ENCODE assay signal across 2 cellular contexts in the genomic region with DNA sequence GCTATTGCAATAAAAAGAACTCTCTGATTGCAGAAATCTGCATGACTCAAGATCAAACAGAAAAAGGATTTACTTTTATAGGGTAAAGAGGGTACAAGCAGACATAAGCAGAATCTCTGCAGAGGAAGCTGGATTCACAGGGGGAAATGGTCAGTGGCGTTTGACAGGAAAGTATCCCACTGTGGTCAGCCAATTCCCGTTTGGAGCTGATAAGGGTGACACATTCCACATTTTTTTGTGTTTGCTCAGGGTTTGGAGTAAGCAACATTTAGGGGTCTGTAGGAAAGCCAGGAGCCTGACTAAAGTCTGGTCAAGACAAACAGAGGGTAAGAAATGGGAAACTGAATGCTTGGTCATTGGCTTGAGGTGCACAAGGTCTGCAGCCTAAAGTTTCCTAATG.
TF ChIP-seq lines count a peak whose summit lies in the region.

No MANE protein-coding gene starts in this region.

TF ChIP-seq in SK-N-SH, 30 proteins besides CTCF, POLR2A, EP300 and RAD21 (continued from another document):
- TF ChIP-seq, protein P1, sequence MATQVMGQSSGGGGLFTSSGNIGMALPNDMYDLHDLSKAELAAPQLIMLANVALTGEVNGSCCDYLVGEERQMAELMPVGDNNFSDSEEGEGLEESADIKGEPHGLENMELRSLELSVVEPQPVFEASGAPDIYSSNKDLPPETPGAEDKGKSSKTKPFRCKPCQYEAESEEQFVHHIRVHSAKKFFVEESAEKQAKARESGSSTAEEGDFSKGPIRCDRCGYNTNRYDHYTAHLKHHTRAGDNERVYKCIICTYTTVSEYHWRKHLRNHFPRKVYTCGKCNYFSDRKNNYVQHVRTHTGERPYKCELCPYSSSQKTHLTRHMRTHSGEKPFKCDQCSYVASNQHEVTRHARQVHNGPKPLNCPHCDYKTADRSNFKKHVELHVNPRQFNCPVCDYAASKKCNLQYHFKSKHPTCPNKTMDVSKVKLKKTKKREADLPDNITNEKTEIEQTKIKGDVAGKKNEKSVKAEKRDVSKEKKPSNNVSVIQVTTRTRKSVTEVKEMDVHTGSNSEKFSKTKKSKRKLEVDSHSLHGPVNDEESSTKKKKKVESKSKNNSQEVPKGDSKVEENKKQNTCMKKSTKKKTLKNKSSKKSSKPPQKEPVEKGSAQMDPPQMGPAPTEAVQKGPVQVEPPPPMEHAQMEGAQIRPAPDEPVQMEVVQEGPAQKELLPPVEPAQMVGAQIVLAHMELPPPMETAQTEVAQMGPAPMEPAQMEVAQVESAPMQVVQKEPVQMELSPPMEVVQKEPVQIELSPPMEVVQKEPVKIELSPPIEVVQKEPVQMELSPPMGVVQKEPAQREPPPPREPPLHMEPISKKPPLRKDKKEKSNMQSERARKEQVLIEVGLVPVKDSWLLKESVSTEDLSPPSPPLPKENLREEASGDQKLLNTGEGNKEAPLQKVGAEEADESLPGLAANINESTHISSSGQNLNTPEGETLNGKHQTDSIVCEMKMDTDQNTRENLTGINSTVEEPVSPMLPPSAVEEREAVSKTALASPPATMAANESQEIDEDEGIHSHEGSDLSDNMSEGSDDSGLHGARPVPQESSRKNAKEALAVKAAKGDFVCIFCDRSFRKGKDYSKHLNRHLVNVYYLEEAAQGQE (IDR thresholded peaks at IDR 0.05; ENCODE audit: low read depth, low read length) = no peak
- no peak for TF ChIP-seq FOXM1 (IDR thresholded peaks at IDR 0.05; ENCODE audit: low read depth)
- no peak for TF ChIP-seq SMC3 (IDR thresholded peaks at IDR 0.05; ENCODE audit: low read depth, low read length)
- TF ChIP-seq, protein P2, sequence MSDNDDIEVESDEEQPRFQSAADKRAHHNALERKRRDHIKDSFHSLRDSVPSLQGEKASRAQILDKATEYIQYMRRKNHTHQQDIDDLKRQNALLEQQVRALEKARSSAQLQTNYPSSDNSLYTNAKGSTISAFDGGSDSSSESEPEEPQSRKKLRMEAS (IDR thresholded peaks at IDR 0.05; ENCODE audit: low read depth) = no peak
- TF ChIP-seq FOSL2 (IDR thresholded peaks at IDR 0.05; ENCODE audit: borderline replicate concordance, low read depth) = no peak
- no peak for TF ChIP-seq RFX5 (IDR thresholded peaks at IDR 0.05; ENCODE audit: low read length)
- TF ChIP-seq, protein P3, sequence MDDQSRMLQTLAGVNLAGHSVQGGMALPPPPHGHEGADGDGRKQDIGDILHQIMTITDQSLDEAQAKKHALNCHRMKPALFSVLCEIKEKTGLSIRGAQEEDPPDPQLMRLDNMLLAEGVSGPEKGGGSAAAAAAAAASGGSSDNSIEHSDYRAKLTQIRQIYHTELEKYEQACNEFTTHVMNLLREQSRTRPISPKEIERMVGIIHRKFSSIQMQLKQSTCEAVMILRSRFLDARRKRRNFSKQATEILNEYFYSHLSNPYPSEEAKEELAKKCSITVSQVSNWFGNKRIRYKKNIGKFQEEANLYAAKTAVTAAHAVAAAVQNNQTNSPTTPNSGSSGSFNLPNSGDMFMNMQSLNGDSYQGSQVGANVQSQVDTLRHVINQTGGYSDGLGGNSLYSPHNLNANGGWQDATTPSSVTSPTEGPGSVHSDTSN (IDR thresholded peaks at IDR 0.05) = no peak
- TF ChIP-seq, protein P4, sequence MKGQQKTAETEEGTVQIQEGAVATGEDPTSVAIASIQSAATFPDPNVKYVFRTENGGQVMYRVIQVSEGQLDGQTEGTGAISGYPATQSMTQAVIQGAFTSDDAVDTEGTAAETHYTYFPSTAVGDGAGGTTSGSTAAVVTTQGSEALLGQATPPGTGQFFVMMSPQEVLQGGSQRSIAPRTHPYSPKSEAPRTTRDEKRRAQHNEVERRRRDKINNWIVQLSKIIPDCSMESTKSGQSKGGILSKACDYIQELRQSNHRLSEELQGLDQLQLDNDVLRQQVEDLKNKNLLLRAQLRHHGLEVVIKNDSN (IDR thresholded peaks at IDR 0.05; ENCODE audit: borderline replicate concordance, low read depth) = no peak
- TF ChIP-seq FOXJ3 (CRISPR knock-in tag; IDR thresholded peaks at IDR 0.05) = no peak
- no peak for TF ChIP-seq MEF2A (IDR thresholded peaks at IDR 0.05; ENCODE audit: borderline replicate concordance, low read depth)
- no peak for TF ChIP-seq NFIC (IDR thresholded peaks at IDR 0.05; ENCODE audit: borderline replicate concordance)
- no peak for TF ChIP-seq CHD2 (IDR thresholded peaks at IDR 0.05; ENCODE audit: low read length, partially characterized antibody)
- TF ChIP-seq ELF1 (IDR thresholded peaks at IDR 0.05) = no peak

TF ChIP-seq in SK-N-SH treated with all-trans-retinoic acid at 6 μM for 48 hours, 23 proteins besides CTCF, POLR2A, EP300 and RAD21 (continued from another document):
- TF ChIP-seq, protein P5, sequence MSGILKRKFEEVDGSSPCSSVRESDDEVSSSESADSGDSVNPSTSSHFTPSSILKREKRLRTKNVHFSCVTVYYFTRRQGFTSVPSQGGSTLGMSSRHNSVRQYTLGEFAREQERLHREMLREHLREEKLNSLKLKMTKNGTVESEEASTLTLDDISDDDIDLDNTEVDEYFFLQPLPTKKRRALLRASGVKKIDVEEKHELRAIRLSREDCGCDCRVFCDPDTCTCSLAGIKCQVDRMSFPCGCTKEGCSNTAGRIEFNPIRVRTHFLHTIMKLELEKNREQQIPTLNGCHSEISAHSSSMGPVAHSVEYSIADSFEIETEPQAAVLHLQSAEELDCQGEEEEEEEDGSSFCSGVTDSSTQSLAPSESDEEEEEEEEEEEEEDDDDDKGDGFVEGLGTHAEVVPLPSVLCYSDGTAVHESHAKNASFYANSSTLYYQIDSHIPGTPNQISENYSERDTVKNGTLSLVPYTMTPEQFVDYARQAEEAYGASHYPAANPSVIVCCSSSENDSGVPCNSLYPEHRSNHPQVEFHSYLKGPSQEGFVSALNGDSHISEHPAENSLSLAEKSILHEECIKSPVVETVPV (CRISPR knock-in tag; IDR thresholded peaks at IDR 0.05) = no peak
- TF ChIP-seq ZC3H10 (CRISPR knock-in tag; IDR thresholded peaks at IDR 0.05) = no peak
- no peak for TF ChIP-seq OSR1 (CRISPR knock-in tag; IDR thresholded peaks at IDR 0.05)
- TF ChIP-seq, protein P6, sequence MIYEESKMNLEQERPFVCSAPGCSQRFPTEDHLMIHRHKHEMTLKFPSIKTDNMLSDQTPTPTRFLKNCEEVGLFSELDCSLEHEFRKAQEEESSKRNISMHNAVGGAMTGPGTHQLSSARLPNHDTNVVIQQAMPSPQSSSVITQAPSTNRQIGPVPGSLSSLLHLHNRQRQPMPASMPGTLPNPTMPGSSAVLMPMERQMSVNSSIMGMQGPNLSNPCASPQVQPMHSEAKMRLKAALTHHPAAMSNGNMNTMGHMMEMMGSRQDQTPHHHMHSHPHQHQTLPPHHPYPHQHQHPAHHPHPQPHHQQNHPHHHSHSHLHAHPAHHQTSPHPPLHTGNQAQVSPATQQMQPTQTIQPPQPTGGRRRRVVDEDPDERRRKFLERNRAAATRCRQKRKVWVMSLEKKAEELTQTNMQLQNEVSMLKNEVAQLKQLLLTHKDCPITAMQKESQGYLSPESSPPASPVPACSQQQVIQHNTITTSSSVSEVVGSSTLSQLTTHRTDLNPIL (CRISPR knock-in tag; IDR thresholded peaks at IDR 0.05; ENCODE audit: low read depth) = no peak
- TF ChIP-seq ZNF8 (CRISPR knock-in tag; IDR thresholded peaks at IDR 0.05) = no peak
- TF ChIP-seq, protein P7, sequence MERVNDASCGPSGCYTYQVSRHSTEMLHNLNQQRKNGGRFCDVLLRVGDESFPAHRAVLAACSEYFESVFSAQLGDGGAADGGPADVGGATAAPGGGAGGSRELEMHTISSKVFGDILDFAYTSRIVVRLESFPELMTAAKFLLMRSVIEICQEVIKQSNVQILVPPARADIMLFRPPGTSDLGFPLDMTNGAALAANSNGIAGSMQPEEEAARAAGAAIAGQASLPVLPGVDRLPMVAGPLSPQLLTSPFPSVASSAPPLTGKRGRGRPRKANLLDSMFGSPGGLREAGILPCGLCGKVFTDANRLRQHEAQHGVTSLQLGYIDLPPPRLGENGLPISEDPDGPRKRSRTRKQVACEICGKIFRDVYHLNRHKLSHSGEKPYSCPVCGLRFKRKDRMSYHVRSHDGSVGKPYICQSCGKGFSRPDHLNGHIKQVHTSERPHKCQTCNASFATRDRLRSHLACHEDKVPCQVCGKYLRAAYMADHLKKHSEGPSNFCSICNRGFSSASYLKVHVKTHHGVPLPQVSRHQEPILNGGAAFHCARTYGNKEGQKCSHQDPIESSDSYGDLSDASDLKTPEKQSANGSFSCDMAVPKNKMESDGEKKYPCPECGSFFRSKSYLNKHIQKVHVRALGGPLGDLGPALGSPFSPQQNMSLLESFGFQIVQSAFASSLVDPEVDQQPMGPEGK (CRISPR knock-in tag; IDR thresholded peaks at IDR 0.05; ENCODE audit: borderline replicate concordance) = no peak
- no peak for TF ChIP-seq TCF4 (CRISPR knock-in tag; IDR thresholded peaks at IDR 0.05; ENCODE audit: borderline replicate concordance)
- no peak for TF ChIP-seq ZFP30 (CRISPR knock-in tag; IDR thresholded peaks at IDR 0.05)
- no peak for TF ChIP-seq BACH2 (CRISPR knock-in tag; IDR thresholded peaks at IDR 0.05; ENCODE audit: borderline replicate concordance)
- TF ChIP-seq ZNF565 (CRISPR knock-in tag; conservative IDR thresholded peaks at IDR 0.05; ENCODE audit: low read depth) = no peak
- TF ChIP-seq CSDC2 (CRISPR knock-in tag; IDR thresholded peaks at IDR 0.05) = no peak
- TF ChIP-seq, protein P8, sequence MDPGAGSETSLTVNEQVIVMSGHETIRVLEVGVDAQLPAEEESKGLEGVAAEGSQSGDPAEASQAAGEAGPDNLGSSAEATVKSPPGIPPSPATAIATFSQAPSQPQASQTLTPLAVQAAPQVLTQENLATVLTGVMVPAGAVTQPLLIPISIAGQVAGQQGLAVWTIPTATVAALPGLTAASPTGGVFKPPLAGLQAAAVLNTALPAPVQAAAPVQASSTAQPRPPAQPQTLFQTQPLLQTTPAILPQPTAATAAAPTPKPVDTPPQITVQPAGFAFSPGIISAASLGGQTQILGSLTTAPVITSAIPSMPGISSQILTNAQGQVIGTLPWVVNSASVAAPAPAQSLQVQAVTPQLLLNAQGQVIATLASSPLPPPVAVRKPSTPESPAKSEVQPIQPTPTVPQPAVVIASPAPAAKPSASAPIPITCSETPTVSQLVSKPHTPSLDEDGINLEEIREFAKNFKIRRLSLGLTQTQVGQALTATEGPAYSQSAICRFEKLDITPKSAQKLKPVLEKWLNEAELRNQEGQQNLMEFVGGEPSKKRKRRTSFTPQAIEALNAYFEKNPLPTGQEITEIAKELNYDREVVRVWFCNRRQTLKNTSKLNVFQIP (CRISPR knock-in tag; IDR thresholded peaks at IDR 0.05; ENCODE audit: borderline replicate concordance, low read depth) = no peak
- TF ChIP-seq, protein P9, sequence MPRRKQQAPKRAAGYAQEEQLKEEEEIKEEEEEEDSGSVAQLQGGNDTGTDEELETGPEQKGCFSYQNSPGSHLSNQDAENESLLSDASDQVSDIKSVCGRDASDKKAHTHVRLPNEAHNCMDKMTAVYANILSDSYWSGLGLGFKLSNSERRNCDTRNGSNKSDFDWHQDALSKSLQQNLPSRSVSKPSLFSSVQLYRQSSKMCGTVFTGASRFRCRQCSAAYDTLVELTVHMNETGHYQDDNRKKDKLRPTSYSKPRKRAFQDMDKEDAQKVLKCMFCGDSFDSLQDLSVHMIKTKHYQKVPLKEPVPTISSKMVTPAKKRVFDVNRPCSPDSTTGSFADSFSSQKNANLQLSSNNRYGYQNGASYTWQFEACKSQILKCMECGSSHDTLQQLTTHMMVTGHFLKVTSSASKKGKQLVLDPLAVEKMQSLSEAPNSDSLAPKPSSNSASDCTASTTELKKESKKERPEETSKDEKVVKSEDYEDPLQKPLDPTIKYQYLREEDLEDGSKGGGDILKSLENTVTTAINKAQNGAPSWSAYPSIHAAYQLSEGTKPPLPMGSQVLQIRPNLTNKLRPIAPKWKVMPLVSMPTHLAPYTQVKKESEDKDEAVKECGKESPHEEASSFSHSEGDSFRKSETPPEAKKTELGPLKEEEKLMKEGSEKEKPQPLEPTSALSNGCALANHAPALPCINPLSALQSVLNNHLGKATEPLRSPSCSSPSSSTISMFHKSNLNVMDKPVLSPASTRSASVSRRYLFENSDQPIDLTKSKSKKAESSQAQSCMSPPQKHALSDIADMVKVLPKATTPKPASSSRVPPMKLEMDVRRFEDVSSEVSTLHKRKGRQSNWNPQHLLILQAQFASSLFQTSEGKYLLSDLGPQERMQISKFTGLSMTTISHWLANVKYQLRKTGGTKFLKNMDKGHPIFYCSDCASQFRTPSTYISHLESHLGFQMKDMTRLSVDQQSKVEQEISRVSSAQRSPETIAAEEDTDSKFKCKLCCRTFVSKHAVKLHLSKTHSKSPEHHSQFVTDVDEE (CRISPR knock-in tag; IDR thresholded peaks at IDR 0.05) = no peak
- TF ChIP-seq PPARA (CRISPR knock-in tag; IDR thresholded peaks at IDR 0.05; ENCODE audit: borderline replicate concordance) = no peak
